8 cellular contexts compared by ENCODE assay signal in genomic region chr2:64204006-64204632, GRCh38. TPM values are rescaled to one million over a fixed set of nuclear protein-coding genes. Genes with fewer than 3 reads are reported as not detected.
A peak's percentile ranks its signal among the peaks of the same experiment; 100 is the strongest.
DNase-seq lines count a peak whose midpoint lies in the region; ATAC-seq and TF ChIP-seq lines count a peak whose summit lies in the region.

No MANE protein-coding gene starts in this region.

- no peaks in the 10 kb centered on the region for H3K9me3 Mint-ChIP-seq in Calu3 (ENCODE audit: low read depth, unreplicated experiment)
- H3K9me3 Mint-ChIP-seq in neural progenitor cell: no peaks in the 10 kb centered on the region

- intact Hi-C loops in Calu3 (cut with micrococcal nuclease; ENCODE audit: unreplicated experiment) (loop anchor here (5.0 kb wide), 2 partner anchors 73 to 108 kb away; no protein-coding TSS in a partner anchor), esophagus squamous epithelium (cut with DNase I) (loop anchor here (10.0 kb wide), 1 partner anchor 59 kb away; the partner anchor contains the start of gene PELI1), vagina (cut with DNase I) (no loop called here)

- H3K9ac ChIP-seq in neural progenitor cell: no peak overlapping the region

- H3K4me1 Mint-ChIP-seq in Calu3 (ENCODE audit: low read depth, unreplicated experiment) (peaks cover 19% of the 10 kb centered on the region), neural progenitor cell (peaks cover 36% of the 10 kb centered on the region)

- BruUV-seq in Calu3 (replicated peaks; lab: Mats Ljungman, UMichigan): no TSS peak

- H3K36me3 Mint-ChIP-seq in Calu3 (ENCODE audit: insufficient read depth, unreplicated experiment): peaks cover 15% of the 10 kb centered on the region
- no peaks in the 10 kb centered on the region for H3K36me3 Mint-ChIP-seq in neural progenitor cell

- 7 to 14% methylated on average over 4 to 10 of the region's 12 CpGs for WGBS in esophagus squamous epithelium, 2 donors

- H2AFZ ChIP-seq in neural progenitor cell (replicated peaks): peak overlapping the region; percentile 95

- no peaks in the 10 kb centered on the region for H3K79me2 ChIP-seq in neural progenitor cell (ENCODE audit: low read depth)

- DNase-seq in Calu3 (peak; percentile 49), GM20000 (ENCODE audit: low spot score) (peak; percentile 62), esophagus squamous epithelium (lab: John Stamatoyannopoulos, UW) (no peak), neural progenitor cell (ENCODE audit: low spot score) (no peak), vagina (ENCODE audit: extremely low spot score in 2 of 2) (no peak), NCI-H1092 (lab: John Stamatoyannopoulos, UW) (no peak)
- DNase-seq in activated CD8-positive, alpha-beta memory T cell treated with anti-CD3 and anti-CD28 coated beads, Interleukin-2, amount 50 U/mL, for 4 hours: peak; percentile 20

- H3K27ac Mint-ChIP-seq in Calu3 (ENCODE audit: unreplicated experiment) (peak overlapping the region; percentile 99), neural progenitor cell (peak overlapping the region; percentile 98)

- no peaks in the 10 kb centered on the region for H4K20me1 ChIP-seq in neural progenitor cell (ENCODE audit: low read depth)

- no peaks in the 10 kb centered on the region for H3F3A ChIP-seq in neural progenitor cell (ENCODE audit: low read depth)

- TF ChIP-seq POLR2A in esophagus squamous epithelium (IDR thresholded peaks at IDR 0.05): peak in 1 of 4 donors; percentile 22
- no peak for TF ChIP-seq POLR2A in vagina (IDR thresholded peaks at IDR 0.05)

- H3K9me3 ChIP-seq in esophagus squamous epithelium: no peaks in the 10 kb centered on the region
- no peaks in the 10 kb centered on the region for H3K9me3 ChIP-seq in neural progenitor cell (ENCODE audit: low read depth)
- H3K9me3 ChIP-seq in vagina: no peaks in the 10 kb centered on the region

- H3K4me2 ChIP-seq in neural progenitor cell: no peak overlapping the region

- H3K4me3 ChIP-seq in esophagus squamous epithelium: peak overlapping the region in 3 of 4 donors; percentile 27 to 56 (median 32)
- H3K4me3 ChIP-seq in neural progenitor cell: no peak overlapping the region
- peak overlapping the region; percentile 9 to 19 for H3K4me3 ChIP-seq in vagina

- peak; percentile 31 for ATAC-seq in HG03575 (IDR thresholded peaks at IDR 0.05; ENCODE audit: extremely low read depth, insufficient number of reproducible peaks, low FRiP score, unreplicated experiment)

- H3K4me1 ChIP-seq in esophagus squamous epithelium: peaks cover 22 to 42% (median 27%) of the 10 kb centered on the region in 3 donors
- peaks cover 11% of the 10 kb centered on the region for H3K4me1 ChIP-seq in neural progenitor cell
- H3K4me1 ChIP-seq in vagina: peaks cover 40% of the 10 kb centered on the region

- H3K4me3 Mint-ChIP-seq in Calu3 (ENCODE audit: low read depth, unreplicated experiment) (peak overlapping the region; percentile 65), neural progenitor cell (peak overlapping the region; percentile 51)

- no peaks in the 10 kb centered on the region for H3K27me3 ChIP-seq in esophagus squamous epithelium
- H3K27me3 ChIP-seq in neural progenitor cell: no peaks in the 10 kb centered on the region
- no peaks in the 10 kb centered on the region for H3K27me3 ChIP-seq in vagina

- no peak for TF ChIP-seq CTCF in Calu3 (IDR thresholded peaks at IDR 0.05; ENCODE audit: unreplicated experiment)
- no peak for TF ChIP-seq CTCF in GM20000 (IDR thresholded peaks at IDR 0.05; ENCODE audit: extremely low read depth, missing control alignments)
- no peak for TF ChIP-seq CTCF in esophagus squamous epithelium (IDR thresholded peaks at IDR 0.05)
- TF ChIP-seq CTCF in neural progenitor cell (IDR thresholded peaks at IDR 0.05): no peak
- TF ChIP-seq CTCF in vagina (IDR thresholded peaks at IDR 0.05): no peak

- CTCF ChIA-PET in Calu3 (lab: Charles Lee): interaction anchor here (0.5 to 2.7 kb wide), 3 partner anchors 108 to 547 kb away, joined by 4 to 8 read pairs (median 4); no protein-coding TSS in a partner anchor

- H3K27ac ChIP-seq in esophagus squamous epithelium: peak overlapping the region; percentile 71 to 95 (median 92)
- no peak overlapping the region for H3K27ac ChIP-seq in neural progenitor cell
- H3K27ac ChIP-seq in vagina: peak overlapping the region; percentile 89

- no peaks in the 10 kb centered on the region for H3K36me3 ChIP-seq in esophagus squamous epithelium
- no peaks in the 10 kb centered on the region for H3K36me3 ChIP-seq in neural progenitor cell
- no peaks in the 10 kb centered on the region for H3K36me3 ChIP-seq in vagina

- no peaks in the 10 kb centered on the region for H3K27me3 Mint-ChIP-seq in Calu3 (ENCODE audit: unreplicated experiment)
- no peaks in the 10 kb centered on the region for H3K27me3 Mint-ChIP-seq in neural progenitor cell (ENCODE audit: insufficient read depth, low read depth)

RNA-seq across cellular contexts. Expression of gene PELI1, which starts 59.9 kb away (rescaled TPM):
- total RNA-seq in Calu3 (2022) (26.2 and 27.3 TPM in 2 replicates), esophagus squamous epithelium (10 to 100 TPM; 23.7 to 40.4 (median 34.5) TPM), neural progenitor cell (ENCODE audit: low replicate concordance) (71.9 and 88.7 TPM in 2 replicates), vagina (60.4 TPM)

Comparison
In these comparisons a context has a peak if more than half of its experiments do, and no peak if none do; other contexts are left out.
1. DNase-seq: peak in Calu3 (single experiment), GM20000 (single experiment) and activated CD8-positive, alpha-beta memory T cell treated with anti-CD3 and anti-CD28 coated beads, Interleukin-2, amount 50 U/mL, for 4 hours (single experiment); none in esophagus squamous epithelium (single experiment), neural progenitor cell (single experiment), vagina (0 of 2) and NCI-H1092 (single experiment).